9 cellular contexts compared by ENCODE assay signal in the genomic region with DNA sequence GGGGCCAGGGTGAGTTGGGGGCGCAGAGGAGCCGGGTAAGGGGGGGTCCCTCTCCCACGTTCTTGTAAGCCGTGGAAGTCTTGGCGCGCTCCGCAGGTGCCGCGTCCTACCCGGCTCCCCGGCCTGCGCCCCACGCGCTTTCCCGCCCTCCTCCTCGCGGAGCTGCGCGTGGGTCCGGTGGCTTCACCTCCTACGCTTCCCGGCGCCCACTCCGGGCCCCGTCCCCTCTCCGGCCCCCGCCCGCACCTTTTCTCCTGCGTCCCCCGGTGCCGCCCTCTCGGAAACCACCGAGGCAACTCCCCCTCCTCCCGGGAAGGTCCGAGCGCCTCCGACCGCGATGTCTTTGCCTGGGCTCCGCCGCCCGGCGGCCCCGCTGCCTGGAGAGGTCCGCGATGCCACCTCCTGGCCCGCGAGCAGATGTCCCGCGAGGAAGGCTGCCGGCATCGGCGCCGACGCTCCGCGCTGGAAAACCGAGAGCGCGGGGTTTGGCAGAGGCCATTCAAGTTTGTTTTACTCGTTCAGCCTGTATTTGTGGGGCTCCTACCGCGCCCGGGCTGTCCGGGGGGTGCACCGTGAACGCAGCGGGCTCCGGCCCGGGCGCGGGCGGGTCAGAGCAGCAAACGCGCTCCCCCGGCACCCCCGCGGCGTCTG. TPM values are rescaled to one million over a fixed set of nuclear protein-coding genes. Genes with fewer than 3 reads are reported as not detected.
DNase-seq lines count a peak whose midpoint lies in the region; ATAC-seq and TF ChIP-seq lines count a peak whose summit lies in the region.
"Had no signal": no experiment of that assay in that cellular context is flagged by ENCODE, and none has a peak within 500 bp of the region (broad histone marks: within the 10 kb centered on the region; RNA-seq: fewer than 3 reads in every experiment).

No MANE protein-coding gene starts in this region.

- peak; percentile 50 for ATAC-seq in SK-N-SH treated with all-trans-retinoic acid at 6 μM for 48 hours
- ATAC-seq in GM18861 (IDR thresholded peaks at IDR 0.05; ENCODE audit: unreplicated experiment), result no peak
- no peak for ATAC-seq in HG02870 (IDR thresholded peaks at IDR 0.05; ENCODE audit: unreplicated experiment)
- ATAC-seq in upper lobe of right lung, result no peak

- WGBS in adrenal gland, 4 donors, result 1 to 2% (median 1%) methylated on average over 21 to 78 of the region's 79 CpGs

- H3K27ac ChIP-seq in upper lobe of right lung, result no peak overlapping the region
- no peak overlapping the region for H3K27ac ChIP-seq in adrenal gland

- no peaks in the 10 kb centered on the region for H3K36me3 ChIP-seq in upper lobe of right lung
- peaks cover 0 to 1% of the 10 kb centered on the region in 2 donors for H3K36me3 ChIP-seq in adrenal gland (replicated peaks in 1 of 2)

- H3K4me3 ChIP-seq in GM12875 (ENCODE audit: low read depth, low read length), result no peak overlapping the region
- no peak overlapping the region for H3K4me3 ChIP-seq in upper lobe of right lung
- no peak overlapping the region for H3K4me3 ChIP-seq in adrenal gland
- H3K4me3 ChIP-seq: lung had no signal

- TF ChIP-seq CTCF in GM12875 (IDR thresholded peaks at IDR 0.05; ENCODE audit: borderline replicate concordance, insufficient read depth, low read depth, low read length) (0 out of 2 replicates have a peak, but pooled peaks have one; percentile 2), upper lobe of right lung (IDR thresholded peaks at IDR 0.05) (no peak), adrenal gland (IDR thresholded peaks at IDR 0.05) (peak in 1 of 6 experiments; percentile 5)

- H3K27me3 ChIP-seq in upper lobe of right lung (peaks cover 69% of the 10 kb centered on the region), adrenal gland (peaks cover 56% of the 10 kb centered on the region)

- H3K4me1 ChIP-seq in upper lobe of right lung, result no peaks in the 10 kb centered on the region
- peaks cover 0 to 10% of the 10 kb centered on the region in 2 donors for H3K4me1 ChIP-seq in adrenal gland (replicated peaks in 1 of 2)

- DNase-seq in glomerular visceral epithelial cell (ENCODE audit: extremely low spot score) (peak; percentile 20), posterior cingulate gyrus (peak in 6 of 10 donors; percentile 49 to 95 (median 70)), upper lobe of right lung (no peak), adrenal gland (no peak)

- H3K9me3 ChIP-seq in upper lobe of right lung, result no peaks in the 10 kb centered on the region
- no peaks in the 10 kb centered on the region for H3K9me3 ChIP-seq in adrenal gland (replicated peaks in 1 of 3)

- no peak for TF ChIP-seq POLR2A in adrenal gland (IDR thresholded peaks at IDR 0.05)

- intact Hi-C loops in posterior cingulate gyrus (cut with DNase I) (loop anchor here (1.0 to 5.0 kb wide), 2 partner anchors 51 to 134 kb away; no protein-coding TSS in a partner anchor), upper lobe of right lung (cut with DNase I) (no loop called here), adrenal gland (cut with DNase I) (no loop called here)

TF ChIP-seq in SK-N-SH treated with all-trans-retinoic acid at 6 μM for 48 hours, 23 proteins besides CTCF, POLR2A, EP300 and RAD21:
- TF ChIP-seq ZNF70 (CRISPR knock-in tag; IDR thresholded peaks at IDR 0.05), result no peak
- TF ChIP-seq, protein P1, sequence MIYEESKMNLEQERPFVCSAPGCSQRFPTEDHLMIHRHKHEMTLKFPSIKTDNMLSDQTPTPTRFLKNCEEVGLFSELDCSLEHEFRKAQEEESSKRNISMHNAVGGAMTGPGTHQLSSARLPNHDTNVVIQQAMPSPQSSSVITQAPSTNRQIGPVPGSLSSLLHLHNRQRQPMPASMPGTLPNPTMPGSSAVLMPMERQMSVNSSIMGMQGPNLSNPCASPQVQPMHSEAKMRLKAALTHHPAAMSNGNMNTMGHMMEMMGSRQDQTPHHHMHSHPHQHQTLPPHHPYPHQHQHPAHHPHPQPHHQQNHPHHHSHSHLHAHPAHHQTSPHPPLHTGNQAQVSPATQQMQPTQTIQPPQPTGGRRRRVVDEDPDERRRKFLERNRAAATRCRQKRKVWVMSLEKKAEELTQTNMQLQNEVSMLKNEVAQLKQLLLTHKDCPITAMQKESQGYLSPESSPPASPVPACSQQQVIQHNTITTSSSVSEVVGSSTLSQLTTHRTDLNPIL (CRISPR knock-in tag; IDR thresholded peaks at IDR 0.05; ENCODE audit: low read depth), result no peak
- TF ChIP-seq SNAI2 (CRISPR knock-in tag; IDR thresholded peaks at IDR 0.05), result no peak
- no peak for TF ChIP-seq BACH2 (CRISPR knock-in tag; IDR thresholded peaks at IDR 0.05; ENCODE audit: borderline replicate concordance)
- TF ChIP-seq, protein P2, sequence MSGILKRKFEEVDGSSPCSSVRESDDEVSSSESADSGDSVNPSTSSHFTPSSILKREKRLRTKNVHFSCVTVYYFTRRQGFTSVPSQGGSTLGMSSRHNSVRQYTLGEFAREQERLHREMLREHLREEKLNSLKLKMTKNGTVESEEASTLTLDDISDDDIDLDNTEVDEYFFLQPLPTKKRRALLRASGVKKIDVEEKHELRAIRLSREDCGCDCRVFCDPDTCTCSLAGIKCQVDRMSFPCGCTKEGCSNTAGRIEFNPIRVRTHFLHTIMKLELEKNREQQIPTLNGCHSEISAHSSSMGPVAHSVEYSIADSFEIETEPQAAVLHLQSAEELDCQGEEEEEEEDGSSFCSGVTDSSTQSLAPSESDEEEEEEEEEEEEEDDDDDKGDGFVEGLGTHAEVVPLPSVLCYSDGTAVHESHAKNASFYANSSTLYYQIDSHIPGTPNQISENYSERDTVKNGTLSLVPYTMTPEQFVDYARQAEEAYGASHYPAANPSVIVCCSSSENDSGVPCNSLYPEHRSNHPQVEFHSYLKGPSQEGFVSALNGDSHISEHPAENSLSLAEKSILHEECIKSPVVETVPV (CRISPR knock-in tag; IDR thresholded peaks at IDR 0.05), result no peak
- TF ChIP-seq TOX (CRISPR knock-in tag; IDR thresholded peaks at IDR 0.05; ENCODE audit: borderline replicate concordance), result no peak
- TF ChIP-seq PPARA (CRISPR knock-in tag; IDR thresholded peaks at IDR 0.05; ENCODE audit: borderline replicate concordance), result no peak
- TF ChIP-seq ISL1 (CRISPR knock-in tag; IDR thresholded peaks at IDR 0.05), result no peak
- TF ChIP-seq, protein P3, sequence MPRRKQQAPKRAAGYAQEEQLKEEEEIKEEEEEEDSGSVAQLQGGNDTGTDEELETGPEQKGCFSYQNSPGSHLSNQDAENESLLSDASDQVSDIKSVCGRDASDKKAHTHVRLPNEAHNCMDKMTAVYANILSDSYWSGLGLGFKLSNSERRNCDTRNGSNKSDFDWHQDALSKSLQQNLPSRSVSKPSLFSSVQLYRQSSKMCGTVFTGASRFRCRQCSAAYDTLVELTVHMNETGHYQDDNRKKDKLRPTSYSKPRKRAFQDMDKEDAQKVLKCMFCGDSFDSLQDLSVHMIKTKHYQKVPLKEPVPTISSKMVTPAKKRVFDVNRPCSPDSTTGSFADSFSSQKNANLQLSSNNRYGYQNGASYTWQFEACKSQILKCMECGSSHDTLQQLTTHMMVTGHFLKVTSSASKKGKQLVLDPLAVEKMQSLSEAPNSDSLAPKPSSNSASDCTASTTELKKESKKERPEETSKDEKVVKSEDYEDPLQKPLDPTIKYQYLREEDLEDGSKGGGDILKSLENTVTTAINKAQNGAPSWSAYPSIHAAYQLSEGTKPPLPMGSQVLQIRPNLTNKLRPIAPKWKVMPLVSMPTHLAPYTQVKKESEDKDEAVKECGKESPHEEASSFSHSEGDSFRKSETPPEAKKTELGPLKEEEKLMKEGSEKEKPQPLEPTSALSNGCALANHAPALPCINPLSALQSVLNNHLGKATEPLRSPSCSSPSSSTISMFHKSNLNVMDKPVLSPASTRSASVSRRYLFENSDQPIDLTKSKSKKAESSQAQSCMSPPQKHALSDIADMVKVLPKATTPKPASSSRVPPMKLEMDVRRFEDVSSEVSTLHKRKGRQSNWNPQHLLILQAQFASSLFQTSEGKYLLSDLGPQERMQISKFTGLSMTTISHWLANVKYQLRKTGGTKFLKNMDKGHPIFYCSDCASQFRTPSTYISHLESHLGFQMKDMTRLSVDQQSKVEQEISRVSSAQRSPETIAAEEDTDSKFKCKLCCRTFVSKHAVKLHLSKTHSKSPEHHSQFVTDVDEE (CRISPR knock-in tag; IDR thresholded peaks at IDR 0.05), result no peak

RNA-seq across cellular contexts. Expression of a gene that starts 2.4 kb away (rescaled TPM):
- total RNA-seq in upper lobe of right lung (not detected), adrenal gland (not detected)
- under 1 TPM in 2 of 3 donors, not detected in 1; 0.37 to 0.40 TPM for polyA plus RNA-seq in adrenal gland
- total RNA-seq: lung had no signal

Comparison
In these comparisons a context has a peak if more than half of its experiments do, and no peak if none do; other contexts are left out.
1. DNase-seq: peak in glomerular visceral epithelial cell (single experiment) and posterior cingulate gyrus (6 of 10); none in upper lobe of right lung (single experiment) and adrenal gland (0 of 7).